Comparison of ENCODE assay signal across 19 cellular contexts in the genomic region with DNA sequence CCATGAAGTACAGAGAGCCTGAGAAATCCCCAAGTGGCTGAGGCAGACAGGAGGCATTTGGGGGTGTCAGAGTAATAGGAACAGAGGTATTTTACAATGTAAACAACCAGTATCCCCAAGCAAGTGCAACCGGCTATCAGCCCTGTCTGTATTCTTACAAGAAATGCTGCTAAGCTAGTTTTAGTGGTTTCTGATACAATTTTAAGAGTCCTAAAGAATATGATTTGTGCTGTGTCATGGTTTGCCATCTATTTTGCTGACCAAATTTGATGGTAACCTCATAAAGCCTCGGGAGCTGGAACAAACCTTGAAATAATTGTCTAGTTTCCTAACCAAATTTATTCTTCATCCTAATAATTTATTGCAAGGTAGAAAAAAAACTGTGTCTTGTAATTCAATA.
"Had no signal": no experiment of that assay in that cellular context is flagged by ENCODE, and none has a peak within 500 bp of the region (broad histone marks: within the 10 kb centered on the region; RNA-seq: fewer than 3 reads in every experiment).

No MANE protein-coding gene starts in this region.

- H3K27me3 ChIP-seq: foreskin keratinocyte, testis, tibial nerve had no signal

- H3K79me2 ChIP-seq: parathyroid adenoma had no signal

- H3K27ac ChIP-seq: foreskin keratinocyte, parathyroid adenoma, prostate gland, testis, tibial nerve had no signal

- H3K9me3 ChIP-seq: prostate gland, testis, tibial nerve had no signal

- DNase-seq: dermis blood vessel endothelial cell; erythroblast; foreskin keratinocyte; kidney; left colon; left ventricle myocardium superior; naive thymus-derived CD4-positive, alpha-beta T cell; nephron progenitor cell; stimulated activated CD4-positive, alpha-beta T cell treated with anti-CD3 and anti-CD28 coated beads, Interleukin-2, amount 100 ng/mL, for 24 hours; stimulated activated CD4-positive, alpha-beta T cell treated with anti-CD3 and anti-CD28 coated beads, Interleukin-4, amount 100 ng/mL, for 4 hours; stimulated activated naive B cell treated with anti-CD40 and anti-IgM and Interleukin-4, amounts not matched to agents 10 μg/mL and 1 μg/mL and 100 μg/mL, for 72 hours; stimulated activated naive CD8-positive, alpha-beta T cell treated with anti-CD3 and anti-CD28 coated beads, Interleukin-15, amount 100 ng/mL, for 72 hours; testis had no signal

- H2AFZ ChIP-seq: parathyroid adenoma had no signal

- H3K36me3 ChIP-seq: prostate gland, tibial nerve had no signal

- H3K9ac ChIP-seq: parathyroid adenoma had no signal

- H3K4me1 ChIP-seq: foreskin keratinocyte, parathyroid adenoma, prostate gland, testis, tibial nerve had no signal

- ATAC-seq: foreskin keratinocyte; left colon; left ventricle myocardium superior; naive thymus-derived CD4-positive, alpha-beta T cell; sciatic nerve; stimulated activated naive B cell treated with anti-CD40 and anti-IgM and Interleukin-4, amounts not matched to agents 10 μg/mL and 1 μg/mL and 100 μg/mL, for 72 hours; stimulated activated naive CD8-positive, alpha-beta T cell treated with anti-CD3 and anti-CD28 coated beads, Interleukin-15, amount 100 ng/mL, for 72 hours had no signal

- FAIRE-seq: colon, kidney had no signal

- H3K4me3 ChIP-seq: lung, prostate gland, testis, tibial nerve had no signal
